ENCODE assay signal across 17 cellular contexts in genomic region chr15:80183886-80184285, GRCh38. TPM values are rescaled to one million over a fixed set of nuclear protein-coding genes. Genes with fewer than 3 reads are reported as not detected.
DNase-seq lines count a peak whose midpoint lies in the region; ATAC-seq and TF ChIP-seq lines count a peak whose summit lies in the region.
"Had no signal": no experiment of that assay in that cellular context is flagged by ENCODE, and none has a peak within 500 bp of the region (broad histone marks: within the 10 kb centered on the region; RNA-seq: fewer than 3 reads in every experiment).

No MANE protein-coding gene starts in this region.

- H3K4me1 Mint-ChIP-seq in endothelial cell (ENCODE audit: unreplicated experiment) = no peaks in the 10 kb centered on the region
- H3K4me1 Mint-ChIP-seq: activated naive CD4-positive, alpha-beta T cell treated with anti-CD3 and anti-CD28 coated beads, Interleukin-2, amount 10 ng/mL, durations not matched to agents 7 days and 5 days had no signal

- H3K27me3 ChIP-seq in osteoblast (ENCODE audit: insufficient read depth, low read length) = no peaks in the 10 kb centered on the region
- H3K27me3 ChIP-seq: gastrocnemius medialis, neutrophil, stomach had no signal

- H3K4me1 ChIP-seq in osteoblast (ENCODE audit: insufficient read depth, low read length) = peaks cover 15% of the 10 kb centered on the region
- H3K4me1 ChIP-seq: Caco-2 had no signal

- ATAC-seq in HG03039 (IDR thresholded peaks at IDR 0.05; ENCODE audit: unreplicated experiment) (no peak), HG02763 (IDR thresholded peaks at IDR 0.05; ENCODE audit: unreplicated experiment) (no peak)
- ATAC-seq: activated CD8-positive, alpha-beta T cell treated with anti-CD3 and anti-CD28 coated beads for 36 hours; left colon; T-helper 17 cell had no signal

- no peak overlapping the region for H3K4me3 ChIP-seq in osteoblast (ENCODE audit: insufficient read depth, low read length)
- H3K4me3 ChIP-seq: gastrocnemius medialis, stomach had no signal

- no peak overlapping the region for H3K4me3 Mint-ChIP-seq in endothelial cell (ENCODE audit: unreplicated experiment)
- H3K4me3 Mint-ChIP-seq: activated CD8-positive, alpha-beta T cell treated with anti-CD3 and anti-CD28 coated beads for 36 hours; activated naive CD4-positive, alpha-beta T cell treated with anti-CD3 and anti-CD28 coated beads, Interleukin-2, amount 10 ng/mL, durations not matched to agents 7 days and 5 days; T-helper 17 cell had no signal

- no peak overlapping the region for H2AFZ ChIP-seq in osteoblast (ENCODE audit: low read length)

- H4K20me1 ChIP-seq in osteoblast (ENCODE audit: insufficient read depth, low read length) = no peaks in the 10 kb centered on the region

- no peak overlapping the region for H3K27ac Mint-ChIP-seq in endothelial cell (ENCODE audit: unreplicated experiment)
- H3K27ac Mint-ChIP-seq: activated CD8-positive, alpha-beta T cell treated with anti-CD3 and anti-CD28 coated beads for 36 hours; activated naive CD4-positive, alpha-beta T cell treated with anti-CD3 and anti-CD28 coated beads, Interleukin-2, amount 10 ng/mL, durations not matched to agents 7 days and 5 days; T-helper 17 cell had no signal

- H3K9me3 ChIP-seq in osteoblast (ENCODE audit: low read depth, low read length) = no peaks in the 10 kb centered on the region
- H3K9me3 ChIP-seq: Caco-2, gastrocnemius medialis, neutrophil, stomach had no signal

- DNase-seq in NCI-H1694 treated with DMSO at 0.1 percent for 48 hours (lab: John Stamatoyannopoulos, UW) = peak; percentile 26
- peak; percentile 31 for DNase-seq in endothelial cell (ENCODE audit: low spot score)
- DNase-seq in osteoblast (ENCODE audit: insufficient read length, low spot score, missing footprints) = no peak
- no peak for DNase-seq in stimulated activated CD8-positive, alpha-beta memory T cell treated with anti-CD3 and anti-CD28 coated beads, Interleukin-4, amount 100 ng/mL, for 48 hours
- DNase-seq: activated CD8-positive, alpha-beta T cell treated with anti-CD3 and anti-CD28 coated beads for 36 hours; activated naive CD4-positive, alpha-beta T cell treated with anti-CD3 and anti-CD28 coated beads, Interleukin-2, amount 10 ng/mL, durations not matched to agents 7 days and 5 days; Caco-2; gastrocnemius medialis; left colon; NCI-H1436; stimulated activated CD4-positive, alpha-beta T cell treated with anti-CD3 and anti-CD28 coated beads, Interleukin-2, amount 100 ng/mL, for 48 hours; stomach; T-helper 17 cell had no signal

- H3K79me2 ChIP-seq in osteoblast (ENCODE audit: insufficient read depth, low read length) = no peaks in the 10 kb centered on the region

- no peaks in the 10 kb centered on the region for H3K27me3 Mint-ChIP-seq in endothelial cell (ENCODE audit: unreplicated experiment)
- H3K27me3 Mint-ChIP-seq: activated CD8-positive, alpha-beta T cell treated with anti-CD3 and anti-CD28 coated beads for 36 hours; activated naive CD4-positive, alpha-beta T cell treated with anti-CD3 and anti-CD28 coated beads, Interleukin-2, amount 10 ng/mL, durations not matched to agents 7 days and 5 days; T-helper 17 cell had no signal

- TF ChIP-seq CTCF in GM12872 (IDR thresholded peaks at IDR 0.05; ENCODE audit: insufficient read depth, low read depth, low read length) (peak; percentile 3; the same call in 1 of the 3 replicates), endothelial cell (IDR thresholded peaks at IDR 0.05; ENCODE audit: unreplicated experiment) (no peak), osteoblast (IDR thresholded peaks at IDR 0.05; ENCODE audit: extremely low read depth, low read depth, low read length) (peak; percentile 9)

- H3K27ac ChIP-seq in osteoblast (ENCODE audit: low read depth, low read length) = no peak overlapping the region
- H3K27ac ChIP-seq: neutrophil, stomach had no signal

- no peaks in the 10 kb centered on the region for H3K9me3 Mint-ChIP-seq in endothelial cell (ENCODE audit: unreplicated experiment)
- H3K9me3 Mint-ChIP-seq: activated CD8-positive, alpha-beta T cell treated with anti-CD3 and anti-CD28 coated beads for 36 hours; activated naive CD4-positive, alpha-beta T cell treated with anti-CD3 and anti-CD28 coated beads, Interleukin-2, amount 10 ng/mL, durations not matched to agents 7 days and 5 days had no signal

- H3K4me2 ChIP-seq in osteoblast (ENCODE audit: insufficient read depth, low read length) = no peak overlapping the region

- peaks cover 47% of the 10 kb centered on the region for H3K36me3 ChIP-seq in osteoblast (ENCODE audit: insufficient read depth, low read length)

- H3K36me3 Mint-ChIP-seq in endothelial cell (ENCODE audit: low read depth, unreplicated experiment) = peaks cover 3% of the 10 kb centered on the region

RNA-seq across cellular contexts. Expression of gene FAH, which starts 31.1 kb away (rescaled TPM):
- total RNA-seq in endothelial cell (ENCODE audit: unreplicated experiment) = 6.2 TPM
- 17.7 and 21.2 TPM in 2 replicates for total RNA-seq in osteoblast

Comparison
In these comparisons a context has a peak if more than half of its experiments do, and no peak if none do; other contexts are left out.
1. DNase-seq: peak in NCI-H1694 treated with DMSO at 0.1 percent for 48 hours (single experiment) and endothelial cell (single experiment); none in osteoblast (single experiment) and stimulated activated CD8-positive, alpha-beta memory T cell treated with anti-CD3 and anti-CD28 coated beads, Interleukin-4, amount 100 ng/mL, for 48 hours (single experiment).